8 cellular contexts compared by ENCODE assay signal in the genomic region with DNA sequence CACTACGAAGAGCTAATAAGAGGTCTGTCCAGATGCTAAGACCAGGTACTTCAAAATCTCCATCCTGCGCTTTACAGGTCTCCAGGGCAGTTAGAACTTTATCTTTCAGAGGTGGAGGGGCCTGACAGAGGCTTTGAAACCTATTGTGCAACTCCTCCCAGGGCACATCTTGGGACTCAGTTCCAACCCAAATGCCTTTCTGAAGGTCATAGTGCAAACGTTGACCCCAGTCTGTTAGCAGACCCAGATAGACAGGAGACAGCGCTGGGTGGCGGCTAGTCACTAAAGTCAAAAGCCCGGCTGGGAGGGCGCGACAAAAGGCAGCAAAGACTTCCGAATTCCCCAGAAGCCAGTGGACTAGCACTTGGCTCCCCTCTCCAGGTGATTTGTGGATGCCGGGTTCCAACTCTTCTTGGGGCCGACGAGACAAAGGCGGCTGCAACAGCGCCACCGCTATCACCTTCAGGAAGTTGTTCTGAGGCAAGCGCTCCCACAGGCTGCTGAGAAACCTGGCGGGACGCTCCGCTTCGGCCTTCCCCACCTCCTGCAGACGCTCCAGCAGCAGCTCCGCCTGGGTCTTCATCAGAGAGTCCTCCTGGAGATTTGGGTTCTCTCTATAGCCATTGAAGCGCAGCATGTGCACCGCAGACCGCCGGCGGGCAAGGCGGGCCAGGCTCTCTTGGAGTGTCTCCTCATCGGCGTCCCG. TPM values are rescaled to one million over a fixed set of nuclear protein-coding genes. Genes with fewer than 3 reads are reported as not detected.
A peak's percentile ranks its signal among the peaks of the same experiment; 100 is the strongest.
DNase-seq lines count a peak whose midpoint lies in the region; ATAC-seq, FAIRE-seq and TF ChIP-seq lines count a peak whose summit lies in the region.

No MANE protein-coding gene starts in this region.

- POLR2A ChIA-PET in activated CD8-positive, alpha-beta T cell treated with anti-CD3 and anti-CD28 coated beads for 36 hours (lab: Charles Lee) = interaction anchor here (1.0 to 2.5 kb wide), 5 partner anchors 9 to 205 kb away, joined by 3 to 11 read pairs (median 4); a partner anchor contains a TSS
- POLR2A ChIA-PET in endothelial cell of umbilical vein (lab: Charles Lee) = no interaction called here

- TF ChIP-seq POLR2A in endothelial cell of umbilical vein (IDR thresholded peaks at IDR 0.05; ENCODE audit: low read depth, low read length) = no peak

- H3K4me1 ChIP-seq in endothelial cell of umbilical vein (ENCODE audit: control insufficient read depth, extremely low read depth, insufficient read depth, low read length) (peaks cover 12% of the 10 kb centered on the region), mononuclear cell (ENCODE audit: insufficient read depth, low read length) (peaks cover 15% of the 10 kb centered on the region)

- H3K27me3 ChIP-seq in endothelial cell of umbilical vein (ENCODE audit: control insufficient read depth in 2 of 2, insufficient read depth in 2 of 2, low read length in 2 of 2) = no peaks in the 10 kb centered on the region
- H3K27me3 ChIP-seq in mononuclear cell (ENCODE audit: insufficient read depth, low read length) = no peaks in the 10 kb centered on the region

- CTCF ChIA-PET in activated CD8-positive, alpha-beta T cell treated with anti-CD3 and anti-CD28 coated beads for 36 hours (lab: Charles Lee) = interaction anchor here (0.8 to 2.0 kb wide), 4 partner anchors 10 to 163 kb away, joined by 4 to 7 read pairs (median 6); no protein-coding TSS in a partner anchor
- CTCF ChIA-PET in endothelial cell of umbilical vein (lab: Charles Lee) = interaction anchor here (0.8 to 1.8 kb wide), 6 partner anchors 15 to 204 kb away, joined by 3 to 5 read pairs (median 3); a partner anchor contains a TSS

- H3K27ac ChIP-seq in endothelial cell of umbilical vein (ENCODE audit: insufficient read depth, low read depth, low read length) = peak overlapping the region; percentile 59

- peaks cover 0 to under 1% (median 0%) of the 10 kb centered on the region in 7 donors for H3K9me3 Mint-ChIP-seq in CD14-positive monocyte
- peaks cover 3% of the 10 kb centered on the region for H3K9me3 Mint-ChIP-seq in activated CD8-positive, alpha-beta T cell treated with anti-CD3 and anti-CD28 coated beads for 36 hours
- no peaks in the 10 kb centered on the region for H3K9me3 Mint-ChIP-seq in stimulated activated effector memory CD8-positive, alpha-beta T cell treated with anti-CD3 and anti-CD28 coated beads, Interleukin-12 subunit alpha, Interleukin-12 subunit beta, amount 100 ng/mL, for 72 hours

- H3K36me3 Mint-ChIP-seq in CD14-positive monocyte = peaks cover 3 to 4% of the 10 kb centered on the region in 2 donors
- H3K36me3 Mint-ChIP-seq in activated CD8-positive, alpha-beta T cell treated with anti-CD3 and anti-CD28 coated beads for 36 hours (ENCODE audit: low read depth) = peaks cover 31% of the 10 kb centered on the region
- H3K36me3 Mint-ChIP-seq in stimulated activated effector memory CD8-positive, alpha-beta T cell treated with anti-CD3 and anti-CD28 coated beads, Interleukin-12 subunit alpha, Interleukin-12 subunit beta, amount 100 ng/mL, for 72 hours = peaks cover 34% of the 10 kb centered on the region

- H3K9me3 ChIP-seq in endothelial cell of umbilical vein (replicated peaks; ENCODE audit: control insufficient read depth, insufficient read depth, low read length) (no peaks in the 10 kb centered on the region), mononuclear cell (ENCODE audit: low read depth, low read length) (no peaks in the 10 kb centered on the region)

- H3K27ac Mint-ChIP-seq in CD14-positive monocyte = peak overlapping the region; percentile 93 to 99 (median 97)
- H3K27ac Mint-ChIP-seq in activated CD8-positive, alpha-beta T cell treated with anti-CD3 and anti-CD28 coated beads for 36 hours = peak overlapping the region; percentile 98
- H3K27ac Mint-ChIP-seq in stimulated activated effector memory CD8-positive, alpha-beta T cell treated with anti-CD3 and anti-CD28 coated beads, Interleukin-12 subunit alpha, Interleukin-12 subunit beta, amount 100 ng/mL, for 72 hours = peak overlapping the region; percentile 96

- DNase-seq in CD14-positive monocyte (ENCODE audit: low spot score) (peak; percentile 51), GM19239 (ENCODE audit: insufficient read length, low spot score) (peak; percentile 7), NCI-H460 (ENCODE audit: extremely low read depth, low read depth) (peak; percentile 33), endothelial cell of umbilical vein (ENCODE audit: low read depth, low spot score) (peak; percentile 63)
- DNase-seq in activated CD8-positive, alpha-beta T cell treated with anti-CD3 and anti-CD28 coated beads for 36 hours = peak; percentile 72
- DNase-seq in stimulated activated effector memory CD8-positive, alpha-beta T cell treated with anti-CD3 and anti-CD28 coated beads, Interleukin-12 subunit alpha, Interleukin-12 subunit beta, amount 100 ng/mL, for 72 hours (ENCODE audit: low spot score in 2 of 2) = no peak

- peak overlapping the region; percentile 87 for H3K9ac ChIP-seq in endothelial cell of umbilical vein (replicated peaks; ENCODE audit: extremely low read depth, insufficient read depth, low read length)

- no peaks in the 10 kb centered on the region for H4K20me1 ChIP-seq in endothelial cell of umbilical vein (replicated peaks; ENCODE audit: control insufficient read depth, extremely low read depth, insufficient read depth, low read length)

- BruUV-seq in endothelial cell of umbilical vein (replicated peaks; lab: Mats Ljungman, UMichigan) = TSS peak; percentile 41

- no peaks in the 10 kb centered on the region for H3K36me3 ChIP-seq in endothelial cell of umbilical vein (ENCODE audit: control insufficient read depth in 2 of 2, extremely low read depth in 1 of 2, insufficient read depth in 2 of 2, low read length in 2 of 2)

- peaks cover 2% of the 10 kb centered on the region for H3K9me1 ChIP-seq in endothelial cell of umbilical vein (replicated peaks; ENCODE audit: control insufficient read depth, extremely low read depth, insufficient read depth, low read length)

- H3K4me3 Mint-ChIP-seq in CD14-positive monocyte = peak overlapping the region; percentile 96 to 98
- peak overlapping the region; percentile 96 for H3K4me3 Mint-ChIP-seq in activated CD8-positive, alpha-beta T cell treated with anti-CD3 and anti-CD28 coated beads for 36 hours
- H3K4me3 Mint-ChIP-seq in stimulated activated effector memory CD8-positive, alpha-beta T cell treated with anti-CD3 and anti-CD28 coated beads, Interleukin-12 subunit alpha, Interleukin-12 subunit beta, amount 100 ng/mL, for 72 hours = peak overlapping the region; percentile 92

- intact Hi-C loops in CD14-positive monocyte (cut with micrococcal nuclease) (no loop called here), endothelial cell of umbilical vein (cut with micrococcal nuclease) (loop anchor here (1.0 to 5.0 kb wide), 6 partner anchors 78 to 204 kb away; a partner anchor contains a TSS)
- intact Hi-C loops in activated CD8-positive, alpha-beta T cell treated with anti-CD3 and anti-CD28 coated beads for 36 hours (cut with micrococcal nuclease) = no loop called here

- dilution Hi-C loops in endothelial cell of umbilical vein (cut with MboI; ENCODE audit: extremely low pct_ligation_motif_present, low sequenced_read_pairs) = no loop called here

- H3K4me3 ChIP-seq in endothelial cell of umbilical vein (replicated peaks in 1 of 3; ENCODE audit: insufficient read depth in 1 of 3, low read depth in 1 of 3, low read length in 3 of 3) = peak overlapping the region; percentile 75 to 89 (median 80)
- peak overlapping the region; percentile 85 for H3K4me3 ChIP-seq in mononuclear cell (ENCODE audit: low read length)

- H3K4me1 Mint-ChIP-seq in CD14-positive monocyte = peaks cover 18% of the 10 kb centered on the region
- H3K4me1 Mint-ChIP-seq in activated CD8-positive, alpha-beta T cell treated with anti-CD3 and anti-CD28 coated beads for 36 hours (ENCODE audit: low read depth) = peaks cover 33% of the 10 kb centered on the region
- H3K4me1 Mint-ChIP-seq in stimulated activated effector memory CD8-positive, alpha-beta T cell treated with anti-CD3 and anti-CD28 coated beads, Interleukin-12 subunit alpha, Interleukin-12 subunit beta, amount 100 ng/mL, for 72 hours = peaks cover 12% of the 10 kb centered on the region

- ATAC-seq in HG03442 (IDR thresholded peaks at IDR 0.05; ENCODE audit: unreplicated experiment) = peak; percentile 44
- peak; percentile 54 for ATAC-seq in activated CD8-positive, alpha-beta T cell treated with anti-CD3 and anti-CD28 coated beads for 36 hours
- ATAC-seq in stimulated activated effector memory CD8-positive, alpha-beta T cell treated with anti-CD3 and anti-CD28 coated beads, Interleukin-12 subunit alpha, Interleukin-12 subunit beta, amount 100 ng/mL, for 72 hours = peak; percentile 73

- peaks cover 6% of the 10 kb centered on the region for H3K79me2 ChIP-seq in endothelial cell of umbilical vein (ENCODE audit: control insufficient read depth, insufficient read depth, low read length)

- peak; percentile 27 for TF ChIP-seq CTCF in CD14-positive monocyte (IDR thresholded peaks at IDR 0.05)
- TF ChIP-seq CTCF in activated CD8-positive, alpha-beta T cell treated with anti-CD3 and anti-CD28 coated beads for 36 hours (IDR thresholded peaks at IDR 0.05) = no peak
- peak; percentile 31 to 56 for TF ChIP-seq CTCF in endothelial cell of umbilical vein (IDR thresholded peaks at IDR 0.05; ENCODE audit: extremely low read depth in 1 of 2, insufficient read depth in 1 of 2, low read depth in 1 of 2, low read length in 2 of 2)

- H2AFZ ChIP-seq in endothelial cell of umbilical vein (ENCODE audit: low read depth, low read length) = peak overlapping the region; percentile 84

- peaks cover 0 to under 1% (median 0%) of the 10 kb centered on the region in 3 donors for H3K27me3 Mint-ChIP-seq in CD14-positive monocyte (ENCODE audit: low read depth in 3 of 3)
- H3K27me3 Mint-ChIP-seq in activated CD8-positive, alpha-beta T cell treated with anti-CD3 and anti-CD28 coated beads for 36 hours = no peaks in the 10 kb centered on the region

- peak; percentile 91 for FAIRE-seq in GM19239 (lab: Jason Lieb, UNC)
- FAIRE-seq in endothelial cell of umbilical vein (lab: Jason Lieb, UNC) = peak; percentile 74

- H3K4me2 ChIP-seq in endothelial cell of umbilical vein (ENCODE audit: insufficient read depth, low read length) = peak overlapping the region; percentile 91

RNA-seq across cellular contexts. Expression of a gene that starts 0.7 kb away (rescaled TPM):
- polyA plus RNA-seq in CD14-positive monocyte (1 to 10 TPM; 2.8 to 3.9 TPM), endothelial cell of umbilical vein (2.2 and 2.6 TPM in 2 replicates)
- 10.6 and 12.4 TPM in 2 replicates for total RNA-seq in NCI-H460 (2014; rRNA removed; shearing (Covaris generic))
- polyA plus RNA-seq in NCI-H460 (2014; cell fraction: nucleus; rRNA removed) = 8.5 and 8.8 TPM in 2 replicates
- 10 to 100 TPM; 13.4 to 14.9 TPM for total RNA-seq in activated CD8-positive, alpha-beta T cell treated with anti-CD3 and anti-CD28 coated beads for 36 hours
- total RNA-seq in endothelial cell of umbilical vein (7.4 and 7.6 TPM in 2 replicates), mononuclear cell (8.8 TPM)
- 2.6 and 2.8 TPM in 2 replicates for polyA plus RNA-seq in endothelial cell of umbilical vein (2011; cell fraction: cytosol; rRNA removed)
- polyA plus RNA-seq in endothelial cell of umbilical vein (2011; cell fraction: nucleus; rRNA removed) = 0.90 and 1.4 TPM in 2 replicates
- 4.6 and 4.9 TPM in 2 replicates for polyA plus RNA-seq in endothelial cell of umbilical vein (2012)
- polyA minus RNA-seq in endothelial cell of umbilical vein = 2.2 and 2.4 TPM in 2 replicates
- polyA minus RNA-seq in endothelial cell of umbilical vein (2011; cell fraction: cytosol; rRNA and poly(A)+ RNA removed) = 3.0 TPM
- polyA minus RNA-seq in endothelial cell of umbilical vein (2011; cell fraction: nucleus; rRNA and poly(A)+ RNA removed) = 1.3 and 2.4 TPM in 2 replicates

RNA-seq across cellular contexts. Expression of a gene that starts 41.5 kb away (rescaled TPM):
- under 1 TPM; 0.86 to 0.89 TPM for polyA plus RNA-seq in CD14-positive monocyte
- 0.77 and 1.2 TPM in 2 replicates for total RNA-seq in NCI-H460 (2014; rRNA removed; shearing (Covaris generic))
- polyA plus RNA-seq in NCI-H460 (2014; cell fraction: nucleus; rRNA removed) = 0.19 TPM in 1 of 2 replicates, not detected in the other
- 1 to 10 TPM in 1 of 2 experiments, under 1 TPM in 1; 0.99 to 2.6 TPM for total RNA-seq in activated CD8-positive, alpha-beta T cell treated with anti-CD3 and anti-CD28 coated beads for 36 hours
- total RNA-seq in endothelial cell of umbilical vein = 0.37 and 0.88 TPM in 2 replicates
- polyA plus RNA-seq in endothelial cell of umbilical vein = 0.54 and 0.94 TPM in 2 replicates
- 0.61 and 0.80 TPM in 2 replicates for polyA plus RNA-seq in endothelial cell of umbilical vein (2011; cell fraction: cytosol; rRNA removed)
- 0.51 and 0.66 TPM in 2 replicates for polyA plus RNA-seq in endothelial cell of umbilical vein (2011; cell fraction: nucleus; rRNA removed)
- polyA plus RNA-seq in endothelial cell of umbilical vein (2012) = 0.65 and 1.5 TPM in 2 replicates
- polyA minus RNA-seq in endothelial cell of umbilical vein = 0.91 and 1.8 TPM in 2 replicates
- not detected for polyA minus RNA-seq in endothelial cell of umbilical vein (2011; cell fraction: cytosol; rRNA and poly(A)+ RNA removed)
- 0.77 and 1.1 TPM in 2 replicates for polyA minus RNA-seq in endothelial cell of umbilical vein (2011; cell fraction: nucleus; rRNA and poly(A)+ RNA removed)
- 1.2 TPM for total RNA-seq in mononuclear cell

Comparison
In these comparisons a context has a peak if more than half of its experiments do, and no peak if none do; other contexts are left out.
1. DNase-seq: peak in CD14-positive monocyte (single experiment), GM19239 (single experiment), NCI-H460 (single experiment), activated CD8-positive, alpha-beta T cell treated with anti-CD3 and anti-CD28 coated beads for 36 hours (single experiment) and endothelial cell of umbilical vein (single experiment); none in stimulated activated effector memory CD8-positive, alpha-beta T cell treated with anti-CD3 and anti-CD28 coated beads, Interleukin-12 subunit alpha, Interleukin-12 subunit beta, amount 100 ng/mL, for 72 hours (0 of 2).
2. Peak in every context shown above with its lines, with median percentiles within 50 percentile points of each other: H3K27ac Mint-ChIP-seq, H3K4me3 Mint-ChIP-seq and ATAC-seq.